In genomic region chr7:519974-520458, GRCh38 we compare ENCODE assay signal across 8 cellular contexts. TPM values are rescaled to one million over a fixed set of nuclear protein-coding genes. Genes with fewer than 3 reads are reported as not detected.
A peak's percentile ranks its signal among the peaks of the same experiment; 100 is the strongest.
DNase-seq lines count a peak whose midpoint lies in the region; ATAC-seq and TF ChIP-seq lines count a peak whose summit lies in the region.

No MANE protein-coding gene starts in this region.

- H3K4me3 Mint-ChIP-seq in activated naive CD8-positive, alpha-beta T cell treated with anti-CD3 and anti-CD28 coated beads, Interleukin-2, amount 10 ng/mL, durations not matched to agents 7 days and 5 days = no peak overlapping the region
- peak overlapping the region; percentile 51 for H3K4me3 Mint-ChIP-seq in osteocyte (ENCODE audit: unreplicated experiment)

- no peaks in the 10 kb centered on the region for H3K36me3 Mint-ChIP-seq in activated naive CD8-positive, alpha-beta T cell treated with anti-CD3 and anti-CD28 coated beads, Interleukin-2, amount 10 ng/mL, durations not matched to agents 7 days and 5 days
- no peaks in the 10 kb centered on the region for H3K36me3 Mint-ChIP-seq in osteocyte (ENCODE audit: unreplicated experiment)

- no peaks in the 10 kb centered on the region for H3K9me3 Mint-ChIP-seq in activated naive CD8-positive, alpha-beta T cell treated with anti-CD3 and anti-CD28 coated beads, Interleukin-2, amount 10 ng/mL, durations not matched to agents 7 days and 5 days
- H3K9me3 Mint-ChIP-seq in osteocyte (ENCODE audit: unreplicated experiment) = no peaks in the 10 kb centered on the region

- ATAC-seq in activated naive CD8-positive, alpha-beta T cell treated with anti-CD3 and anti-CD28 coated beads, Interleukin-2, amount 10 ng/mL, durations not matched to agents 7 days and 5 days (ENCODE audit: low read depth) = peak; percentile 10
- ATAC-seq in GM21423 (IDR thresholded peaks at IDR 0.05; ENCODE audit: unreplicated experiment) = no peak

- no peak overlapping the region for H3K27ac ChIP-seq in cardiac muscle cell

- POLR2A ChIA-PET in activated naive CD8-positive, alpha-beta T cell treated with anti-CD3 and anti-CD28 coated beads, Interleukin-2, amount 10 ng/mL, durations not matched to agents 7 days and 5 days (lab: Charles Lee) = interaction anchor here (0.6 kb wide), 1 partner anchor 98 kb away, joined by 3 read pairs; no protein-coding TSS in a partner anchor

- peak overlapping the region; percentile 46; the same call in 1 of the 2 replicates for H3K9ac ChIP-seq in ES-I3 (ENCODE audit: low read depth, low read length)

- peaks cover 54% of the 10 kb centered on the region for H3K27me3 Mint-ChIP-seq in activated naive CD8-positive, alpha-beta T cell treated with anti-CD3 and anti-CD28 coated beads, Interleukin-2, amount 10 ng/mL, durations not matched to agents 7 days and 5 days
- no peaks in the 10 kb centered on the region for H3K27me3 Mint-ChIP-seq in osteocyte (ENCODE audit: unreplicated experiment)

- DNase-seq in KBM-7 (peak; percentile 57), cardiac muscle cell (ENCODE audit: low read depth in 1 of 2, low spot score in 1 of 2) (peak; percentile 74 to 75), osteocyte (ENCODE audit: extremely low spot score, unreplicated experiment) (peak; percentile 92), OCI-M2 (lab: John Stamatoyannopoulos, UW; ENCODE audit: unreplicated experiment) (no peak), SK-N-DZ (ENCODE audit: low spot score) (no peak)
- peak; percentile 56 for DNase-seq in activated naive CD8-positive, alpha-beta T cell treated with anti-CD3 and anti-CD28 coated beads, Interleukin-2, amount 10 ng/mL, durations not matched to agents 7 days and 5 days

- TF ChIP-seq CTCF in cardiac muscle cell (IDR thresholded peaks at IDR 0.05; ENCODE audit: low read depth, low read length) (no peak), osteocyte (IDR thresholded peaks at IDR 0.05) (no peak)

- H3K9me3 ChIP-seq in ES-I3 (ENCODE audit: control insufficient read depth, insufficient read depth, low read length) (no peaks in the 10 kb centered on the region), cardiac muscle cell (ENCODE audit: low read depth) (no peaks in the 10 kb centered on the region)

- H3K4me1 ChIP-seq in ES-I3 (ENCODE audit: insufficient read depth, low read length) (peaks cover 5% of the 10 kb centered on the region; the same call in 1 of the 2 replicates), cardiac muscle cell (ENCODE audit: low read depth) (peaks cover 19% of the 10 kb centered on the region)

- in situ Hi-C loops in KBM-7 (cut with MboI; ENCODE audit: low pct_unique_long_range_greater_than_20kb, low sequenced_read_pairs) = no loop called here

- no peak overlapping the region for H3K27ac Mint-ChIP-seq in activated naive CD8-positive, alpha-beta T cell treated with anti-CD3 and anti-CD28 coated beads, Interleukin-2, amount 10 ng/mL, durations not matched to agents 7 days and 5 days
- no peak overlapping the region for H3K27ac Mint-ChIP-seq in osteocyte (ENCODE audit: unreplicated experiment)

- H3K36me3 ChIP-seq in ES-I3 (ENCODE audit: insufficient read depth, low read length) (no peaks in the 10 kb centered on the region), cardiac muscle cell (no peaks in the 10 kb centered on the region)

- peaks cover 46% of the 10 kb centered on the region for H3K27me3 ChIP-seq in cardiac muscle cell

- H3K4me3 ChIP-seq in cardiac muscle cell = peak overlapping the region; percentile 31

- peaks cover 6% of the 10 kb centered on the region for H3K4me1 Mint-ChIP-seq in activated naive CD8-positive, alpha-beta T cell treated with anti-CD3 and anti-CD28 coated beads, Interleukin-2, amount 10 ng/mL, durations not matched to agents 7 days and 5 days
- H3K4me1 Mint-ChIP-seq in osteocyte (ENCODE audit: unreplicated experiment) = peaks cover 24% of the 10 kb centered on the region

RNA-seq across cellular contexts. Expression of gene PDGFA, which starts 0.4 kb away (rescaled TPM):
- total RNA-seq in activated naive CD8-positive, alpha-beta T cell treated with anti-CD3 and anti-CD28 coated beads, Interleukin-2, amount 10 ng/mL, durations not matched to agents 7 days and 5 days = under 1 TPM; 0.23 to 0.53 TPM
- total RNA-seq in cardiac muscle cell = 22.0 and 25.6 TPM in 2 replicates
- polyA plus RNA-seq in cardiac muscle cell = 6.5 and 7.7 TPM in 2 replicates
- 92.0 and 93.6 TPM in 2 replicates for total RNA-seq in osteocyte
- polyA plus RNA-seq in SK-N-DZ (2014; cell fraction: cytosol; rRNA removed) = not detected in 2 replicates
- polyA plus RNA-seq in SK-N-DZ (2014; cell fraction: nucleus; rRNA removed) = 0.67 TPM in 1 of 2 replicates, not detected in the other

Comparison
In these comparisons a context has a peak if more than half of its experiments do, and no peak if none do; other contexts are left out.
1. DNase-seq: peak in KBM-7 (single experiment), activated naive CD8-positive, alpha-beta T cell treated with anti-CD3 and anti-CD28 coated beads, Interleukin-2, amount 10 ng/mL, durations not matched to agents 7 days and 5 days (single experiment), cardiac muscle cell (2 of 2) and osteocyte (single experiment); none in OCI-M2 (single experiment) and SK-N-DZ (single experiment).
2. RNA of gene PDGFA, which starts 0.4 kb away (total RNA-seq): 92.0 to 93.6 TPM in osteocyte and 22.0 to 25.6 TPM in cardiac muscle cell; 0.23 to 0.53 TPM in activated naive CD8-positive, alpha-beta T cell treated with anti-CD3 and anti-CD28 coated beads, Interleukin-2, amount 10 ng/mL, durations not matched to agents 7 days and 5 days; every median in the first group is over 10 times any median in the second.